13 cellular contexts compared by ENCODE assay signal in the genomic region with DNA sequence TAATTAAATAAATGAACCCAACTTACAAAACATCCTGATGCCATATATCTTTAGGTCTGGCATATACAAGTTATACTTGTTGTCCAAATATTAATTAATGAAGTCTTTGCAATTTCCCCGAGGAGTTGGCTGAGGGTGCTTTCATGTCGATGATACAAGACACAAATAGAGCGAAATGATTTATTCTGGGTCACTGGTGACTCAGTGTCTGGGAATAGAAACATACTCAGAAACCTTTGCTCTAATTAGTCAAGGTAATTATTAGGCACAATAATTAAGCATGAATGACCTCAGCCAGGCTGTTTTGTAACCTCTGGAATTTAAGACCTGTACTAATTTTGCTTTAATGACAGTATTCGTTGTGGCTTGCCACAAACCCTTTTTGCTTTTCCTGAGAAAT.
"Had no signal": no experiment of that assay in that cellular context is flagged by ENCODE, and none has a peak within 500 bp of the region (broad histone marks: within the 10 kb centered on the region; RNA-seq: fewer than 3 reads in every experiment).

No MANE protein-coding gene starts in this region.

- ATAC-seq: activated CD8-positive, alpha-beta T cell treated with anti-CD3 and anti-CD28 coated beads, Interleukin-2, amount 10 ng/mL, durations not matched to agents 7 days and 5 days; naive thymus-derived CD8-positive, alpha-beta T cell; stimulated activated naive CD8-positive, alpha-beta T cell treated with anti-CD3 and anti-CD28 coated beads, Interleukin-15, amount 100 ng/mL, for 72 hours had no signal

- H3K27me3 ChIP-seq: ascending aorta, cardiac muscle cell, testis had no signal

- H3K36me3 ChIP-seq: ascending aorta, cardiac muscle cell had no signal

- H3K9me3 ChIP-seq: ascending aorta, testis had no signal

- H3K27ac ChIP-seq: ascending aorta, cardiac muscle cell, coronary artery, epithelial cell of prostate, testis had no signal

- DNase-seq: activated CD4-positive, alpha-beta T cell treated with anti-CD3 and anti-CD28 coated beads for 4 hours; activated CD8-positive, alpha-beta memory T cell treated with anti-CD3 and anti-CD28 coated beads, Interleukin-2, amount 50 U/mL, for 48 hours; activated CD8-positive, alpha-beta T cell treated with anti-CD3 and anti-CD28 coated beads, Interleukin-2, amount 10 ng/mL, durations not matched to agents 7 days and 5 days; activated naive CD4-positive, alpha-beta T cell; effector CD8-positive, alpha-beta T cell; naive thymus-derived CD8-positive, alpha-beta T cell; stimulated activated CD4-positive, alpha-beta T cell treated with anti-CD3 and anti-CD28 coated beads, Interleukin-4, amount 100 ng/mL, for 4 hours; stimulated activated naive CD8-positive, alpha-beta T cell treated with anti-CD3 and anti-CD28 coated beads, Interleukin-15, amount 100 ng/mL, for 72 hours; testis had no signal

- H3K4me3 ChIP-seq: ascending aorta, cardiac muscle cell, coronary artery, testis had no signal

- H3K4me1 ChIP-seq: ascending aorta, testis had no signal
